In the genomic region with DNA sequence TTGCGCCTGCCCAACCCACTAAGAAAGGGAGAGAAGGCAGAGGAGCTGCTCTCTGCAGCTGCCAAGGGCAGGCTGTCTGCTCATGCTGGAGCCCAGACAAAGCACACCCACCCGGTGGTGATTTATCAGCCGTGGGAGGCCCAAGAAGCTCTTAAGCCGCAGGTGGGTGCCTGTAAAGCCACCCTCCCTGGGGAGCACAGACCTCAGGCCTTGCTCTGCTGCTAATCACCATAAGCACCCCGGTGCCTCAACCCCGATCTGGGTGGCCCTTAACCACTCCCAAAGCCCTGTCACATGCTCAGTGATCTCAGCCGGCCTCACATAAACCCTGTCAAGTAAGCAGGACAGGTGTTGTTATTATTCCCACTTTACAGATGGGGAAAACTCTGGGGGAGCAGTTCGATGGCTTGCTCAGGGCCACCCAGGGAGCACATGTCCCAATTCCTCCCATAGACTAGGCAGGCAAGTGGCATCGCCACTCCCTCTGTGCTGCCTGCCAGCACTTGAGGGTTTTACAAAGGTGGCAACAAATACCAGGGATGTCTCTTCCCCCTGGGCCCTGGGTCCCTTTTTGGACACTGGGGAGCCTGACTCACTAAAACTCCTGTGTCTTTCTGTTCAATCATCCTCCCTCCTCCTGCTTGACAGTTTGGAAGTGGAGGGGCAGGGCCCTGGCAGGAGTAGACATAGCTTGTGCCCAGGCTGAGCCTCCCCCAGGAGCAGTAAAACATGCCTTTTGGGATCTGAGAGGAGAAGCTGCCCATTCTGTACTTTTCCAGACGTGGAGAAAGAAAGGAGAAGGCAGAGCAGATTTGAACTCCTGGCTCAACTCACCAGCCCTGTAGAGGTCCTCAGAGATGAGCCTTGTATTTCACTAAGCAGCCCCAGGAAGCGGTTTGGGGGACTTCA, we compare ENCODE assay signal across 9 cellular contexts.
DNase-seq lines count a peak whose midpoint lies in the region; ATAC-seq, FAIRE-seq and TF ChIP-seq lines count a peak whose summit lies in the region.
"Had no signal": no experiment of that assay in that cellular context is flagged by ENCODE, and none has a peak within 500 bp of the region (broad histone marks: within the 10 kb centered on the region; RNA-seq: fewer than 3 reads in every experiment).

No MANE protein-coding gene starts in this region.

- CTCF ChIA-PET in GM12878 (lab: Yijun Ruan, JAX): interaction anchor here (1.1 to 9.8 kb wide), 9 partner anchors 11 to 139 kb away, joined by 3 to 101 read pairs (median 3); no protein-coding TSS in a partner anchor

- peaks cover 6 to 14% of the 10 kb centered on the region in 2 donors for H3K27me3 Mint-ChIP-seq in natural killer cell treated with Interleukin-12 subunit alpha and Interleukin-12 subunit beta and Interleukin-15 and Interleukin-18, amount 100 ng/mL, for 72 hours

- peak overlapping the region; percentile 85 for H3K4me2 ChIP-seq in GM12878 (ENCODE audit: control insufficient read depth, insufficient read depth)

- H3K9me3 Mint-ChIP-seq in natural killer cell treated with Interleukin-12 subunit alpha and Interleukin-12 subunit beta and Interleukin-15 and Interleukin-18, amount 100 ng/mL, for 72 hours: peaks cover 8% of the 10 kb centered on the region

- WGBS in GM12878 (ENCODE audit: insufficient coverage, insufficient replicate concordance, low lambda C conversion rate, missing lambda C conversion rate): 5% methylated on average over 11 of the region's 11 CpGs
- WGBS in transverse colon (ENCODE audit: low coverage in 1 of 2), 2 donors: 44 to 56% methylated on average over 4 to 8 of the region's 11 CpGs

- H3K27me3 ChIP-seq in GM12878 (replicated peaks in 1 of 2; ENCODE audit: control insufficient read depth in 2 of 2, insufficient read depth in 2 of 2, low read length in 1 of 2) (no peaks in the 10 kb centered on the region), transverse colon (no peaks in the 10 kb centered on the region)

- peaks cover 10% of the 10 kb centered on the region; the same call in 1 of the 2 replicates for H3K79me2 ChIP-seq in GM12878 (ENCODE audit: control insufficient read depth, insufficient read depth, low read length)

- peak; percentile 45 for TF ChIP-seq RAD21 in GM12878 (IDR thresholded peaks at IDR 0.05; ENCODE audit: insufficient read depth, low read depth, low read length)

- intact Hi-C loops in GM12878 (cut with micrococcal nuclease; ENCODE audit: unreplicated experiment) (loop anchor here (2.0 to 5.0 kb wide), 2 partner anchors 13 to 182 kb away; no protein-coding TSS in a partner anchor), transverse colon (cut with DNase I; ENCODE audit: low total_unique reads) (no loop called here)

- FAIRE-seq in GM12878 (lab: Jason Lieb, UNC): no peak
- FAIRE-seq: A204.1 had no signal

- TF ChIP-seq CTCF in GM12878 (IDR thresholded peaks at IDR 0.05 in 2 of 3, conservative IDR thresholded peaks at IDR 0.05 in 1 of 3; ENCODE audit: control insufficient read depth in 2 of 3, extremely low read depth in 1 of 3, insufficient read depth in 1 of 3, low read depth in 3 of 3, low read length in 3 of 3): peak; percentile 8 to 27 (median 13); a peak in 1 of 6 replicates
- no peak for TF ChIP-seq CTCF in transverse colon (IDR thresholded peaks at IDR 0.05)

- H4K20me1 ChIP-seq in GM12878 (ENCODE audit: control insufficient read depth, insufficient read depth): no peaks in the 10 kb centered on the region

- peak overlapping the region; percentile 59 for H2AFZ ChIP-seq in GM12878 (ENCODE audit: control insufficient read depth, low read depth, low read length)

- RAD21 ChIA-PET in GM12878 (lab: Charles Lee; ENCODE audit: unreplicated experiment): interaction anchor here (0.9 to 11.4 kb wide), 14 partner anchors 10 to 947 kb away, joined by 3 to 361 read pairs (median 20); a partner anchor contains a TSS

- H3K9me3 ChIP-seq in GM12878 (replicated peaks; ENCODE audit: control insufficient read depth, insufficient read depth, low read length) (peaks cover 18% of the 10 kb centered on the region), transverse colon (peaks cover 10 to 13% of the 10 kb centered on the region in 2 donors)

- in situ Hi-C loops in GM12878 (cut with MboI): loop anchor here (5.0 to 25.0 kb wide), 5 partner anchors 97 to 1867 kb away; a partner anchor contains a TSS
- in situ Hi-C loops in transverse colon (cut with MboI; ENCODE audit: low pct_ligation_motif_present in 1 of 4, low pct_unique_long_range_greater_than_20kb in 1 of 4, low sequenced_read_pairs in 3 of 4): loop anchor here in 1 of 4 donors (25.0 kb wide), 1 partner anchor 283 kb away; no protein-coding TSS in a partner anchor

- no peaks in the 10 kb centered on the region for H3K4me1 Mint-ChIP-seq in natural killer cell treated with Interleukin-12 subunit alpha and Interleukin-12 subunit beta and Interleukin-15 and Interleukin-18, amount 100 ng/mL, for 72 hours (ENCODE audit: low read depth in 2 of 2)

- H3K4me1 ChIP-seq in GM12878 (ENCODE audit: control insufficient read depth, insufficient read depth, low read length) (peaks cover 58% of the 10 kb centered on the region), transverse colon (peaks cover 5 to 28% (median 21%) of the 10 kb centered on the region in 4 donors)

- H3K27ac ChIP-seq in GM12878 (ENCODE audit: control insufficient read depth, insufficient read depth) (peak overlapping the region; percentile 95), transverse colon (peak overlapping the region; percentile 55 to 76 (median 62))

- H3K27ac Mint-ChIP-seq in natural killer cell treated with Interleukin-12 subunit alpha and Interleukin-12 subunit beta and Interleukin-15 and Interleukin-18, amount 100 ng/mL, for 72 hours: no peak overlapping the region

- peak overlapping the region; percentile 13; the same call in 1 of the 2 replicates for H3K4me3 ChIP-seq in GM12878
- H3K4me3 ChIP-seq in transverse colon: no peak overlapping the region

- H3K36me3 Mint-ChIP-seq in natural killer cell treated with Interleukin-12 subunit alpha and Interleukin-12 subunit beta and Interleukin-15 and Interleukin-18, amount 100 ng/mL, for 72 hours: peaks cover 7% of the 10 kb centered on the region

- peak overlapping the region; percentile 76 for H3K9ac ChIP-seq in GM12878 (ENCODE audit: control insufficient read depth, insufficient read depth, low read length)

- ATAC-seq in HG03066 (IDR thresholded peaks at IDR 0.05; ENCODE audit: low read depth, unreplicated experiment) (peak; percentile 45), GM12878 (peak; percentile 52)
- ATAC-seq in natural killer cell treated with Interleukin-12 subunit alpha and Interleukin-12 subunit beta and Interleukin-15 and Interleukin-18, amount 100 ng/mL, for 72 hours: no peak

- POLR2A ChIA-PET in GM12878 (lab: Charles Lee): interaction anchor here (0.6 to 9.6 kb wide), 12 partner anchors 11 to 393 kb away, joined by 3 to 170 read pairs (median 4); no protein-coding TSS in a partner anchor

- SMC1A ChIA-PET in GM12878 (lab: Charles Lee; ENCODE audit: uncharacterized antibody, unreplicated experiment): interaction anchor here (0.7 to 12.7 kb wide), 12 partner anchors 8 to 119 kb away, joined by 3 to 335 read pairs (median 5); no protein-coding TSS in a partner anchor

- DNase-seq in NCI-H1436 (lab: John Stamatoyannopoulos, UW): peak; percentile 81
- DNase-seq in NCI-H1436 treated with DMSO at 0.1 percent for 48 hours (lab: John Stamatoyannopoulos, UW): no peak
- peak; percentile 92 for DNase-seq in GM12878 (ENCODE audit: low read depth, low spot score)
- peak; percentile 24 for DNase-seq in transverse colon
- DNase-seq in cortex of kidney (lab: John Stamatoyannopoulos, UW): no peak
- DNase-seq in natural killer cell treated with Interleukin-12 subunit alpha and Interleukin-12 subunit beta and Interleukin-15 and Interleukin-18, amount 100 ng/mL, for 72 hours (ENCODE audit: low spot score): no peak
- DNase-seq in CD1c-positive myeloid dendritic cell (ENCODE audit: extremely low spot score): no peak

- H3K4me3 Mint-ChIP-seq in natural killer cell treated with Interleukin-12 subunit alpha and Interleukin-12 subunit beta and Interleukin-15 and Interleukin-18, amount 100 ng/mL, for 72 hours: no peak overlapping the region

- H3K36me3 ChIP-seq in GM12878 (ENCODE audit: control insufficient read depth in 2 of 2, insufficient read depth in 2 of 2, low read length in 1 of 2) (no peaks in the 10 kb centered on the region; a peak in 1 of 4 replicates), transverse colon (peaks cover 0 to 7% (median 0%) of the 10 kb centered on the region in 4 donors)

- BruUV-seq in GM12878 (replicated peaks; lab: Mats Ljungman, UMichigan): no TSS peak

- peak; percentile 68 for TF ChIP-seq POLR2A in GM12878 (IDR thresholded peaks at IDR 0.05; ENCODE audit: low read depth, low read length)
- no peak for TF ChIP-seq POLR2A in transverse colon (IDR thresholded peaks at IDR 0.05)

- TF ChIP-seq EP300 in GM12878 (IDR thresholded peaks at IDR 0.05; ENCODE audit: borderline replicate concordance in 1 of 2, control insufficient read depth in 1 of 2, low read depth in 2 of 2, low read length in 2 of 2): peak; percentile 83 to 87
- no peak for TF ChIP-seq EP300 in transverse colon (IDR thresholded peaks at IDR 0.05; ENCODE audit: low read depth)

TF ChIP-seq in GM12878, 131 proteins besides CTCF, POLR2A, EP300 and RAD21 (continues in another document):
- TF ChIP-seq RUNX3 (IDR thresholded peaks at IDR 0.05; ENCODE audit: low read length) (peak; percentile 94), NR2C1 (IDR thresholded peaks at IDR 0.05) (no peak), CREM (IDR thresholded peaks at IDR 0.05; ENCODE audit: low read depth) (peak; percentile 74), MYC (IDR thresholded peaks at IDR 0.05; ENCODE audit: insufficient read depth, insufficient read length, insufficient replicate concordance, low read length, severe bottlenecking) (no peak), TCF3 (IDR thresholded peaks at IDR 0.05; ENCODE audit: borderline replicate concordance, insufficient read depth, low read depth, low read length) (0 out of 2 replicates have a peak, but pooled peaks have one; percentile 66), BMI1 (IDR thresholded peaks at IDR 0.05; ENCODE audit: borderline replicate concordance) (no peak), NFXL1 (IDR thresholded peaks at IDR 0.05; ENCODE audit: borderline replicate concordance) (no peak), GATAD2B (conservative IDR thresholded peaks at IDR 0.05; ENCODE audit: low read depth) (peak; percentile 96)
- TF ChIP-seq, protein P1, sequence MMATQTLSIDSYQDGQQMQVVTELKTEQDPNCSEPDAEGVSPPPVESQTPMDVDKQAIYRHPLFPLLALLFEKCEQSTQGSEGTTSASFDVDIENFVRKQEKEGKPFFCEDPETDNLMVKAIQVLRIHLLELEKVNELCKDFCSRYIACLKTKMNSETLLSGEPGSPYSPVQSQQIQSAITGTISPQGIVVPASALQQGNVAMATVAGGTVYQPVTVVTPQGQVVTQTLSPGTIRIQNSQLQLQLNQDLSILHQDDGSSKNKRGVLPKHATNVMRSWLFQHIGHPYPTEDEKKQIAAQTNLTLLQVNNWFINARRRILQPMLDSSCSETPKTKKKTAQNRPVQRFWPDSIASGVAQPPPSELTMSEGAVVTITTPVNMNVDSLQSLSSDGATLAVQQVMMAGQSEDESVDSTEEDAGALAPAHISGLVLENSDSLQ (IDR thresholded peaks at IDR 0.05): peak; percentile 74

Comparison
In these comparisons a context has a peak if more than half of its experiments do, and no peak if none do; other contexts are left out.
1. DNase-seq: peak in NCI-H1436 (single experiment), GM12878 (single experiment) and transverse colon (single experiment); none in NCI-H1436 treated with DMSO at 0.1 percent for 48 hours (single experiment), cortex of kidney (single experiment), natural killer cell treated with Interleukin-12 subunit alpha and Interleukin-12 subunit beta and Interleukin-15 and Interleukin-18, amount 100 ng/mL, for 72 hours (single experiment) and CD1c-positive myeloid dendritic cell (single experiment).
2. ATAC-seq: peak in HG03066 (single experiment) and GM12878 (single experiment); none in natural killer cell treated with Interleukin-12 subunit alpha and Interleukin-12 subunit beta and Interleukin-15 and Interleukin-18, amount 100 ng/mL, for 72 hours (0 of 2).
3. CTCF ChIP-seq: peak in GM12878 (3 of 3); none in transverse colon (0 of 5).